ENCODE assay signal across 17 cellular contexts in genomic region chr1:234250747-234251146, GRCh38.
"Had no signal": no experiment of that assay in that cellular context is flagged by ENCODE, and none has a peak within 500 bp of the region (broad histone marks: within the 10 kb centered on the region; RNA-seq: fewer than 3 reads in every experiment).

No MANE protein-coding gene starts in this region.

- ATAC-seq: effector memory CD8-positive, alpha-beta T cell; natural killer cell; right cardiac atrium had no signal

- H3K27me3 ChIP-seq: tibial nerve, uterus had no signal

- H3K36me3 ChIP-seq: tibial nerve, uterus had no signal

- H3K4me3 ChIP-seq: skin epidermis, tibial nerve, uterus had no signal

- H3K4me1 ChIP-seq: tibial nerve, uterus had no signal

- H3K9me3 ChIP-seq: uterus had no signal

- H3K27ac ChIP-seq: epithelial cell of prostate, skin epidermis, tibial nerve, uterus had no signal

- DNase-seq: activated CD4-positive, alpha-beta T cell treated with anti-CD3 and anti-CD28 coated beads, Interleukin-2, amount 50 U/mL, for 1 hour; activated CD4-positive, CD25-positive, alpha-beta regulatory T cell; activated naive CD4-positive, alpha-beta T cell; activated naive CD8-positive, alpha-beta T cell treated with anti-CD3 and anti-CD28 coated beads, Interleukin-2, amount 10 ng/mL, durations not matched to agents 7 days and 5 days; effector memory CD8-positive, alpha-beta T cell; head of caudate nucleus; mesenchymal stem cell; natural killer cell; nucleus accumbens; right cardiac atrium; stimulated activated CD4-positive, alpha-beta T cell treated with anti-CD3 and anti-CD28 coated beads, Interleukin-4, amount 100 ng/mL, for 24 hours; stimulated activated naive CD4-positive, alpha-beta T cell treated with Interleukin-2 at 50 U/mL for 16 hours; substantia nigra; uterus had no signal
